In genomic region chr3:58952128-58952917, GRCh38 we compare ENCODE assay signal across 16 cellular contexts.
DNase-seq lines count a peak whose midpoint lies in the region; ATAC-seq and TF ChIP-seq lines count a peak whose summit lies in the region.
"Had no signal": no experiment of that assay in that cellular context is flagged by ENCODE, and none has a peak within 500 bp of the region (broad histone marks: within the 10 kb centered on the region; RNA-seq: fewer than 3 reads in every experiment).

No MANE protein-coding gene starts in this region.

- peak; percentile 69 for DNase-seq in NAMALWA (ENCODE audit: low spot score)
- peak; percentile 24 for DNase-seq in naive B cell
- no peak for DNase-seq in Right ventricle myocardium superior
- DNase-seq in upper lobe of right lung, result no peak
- no peak for DNase-seq in NCI-H748 (lab: John Stamatoyannopoulos, UW; ENCODE audit: unreplicated experiment)
- DNase-seq: activated CD4-positive, alpha-beta T cell treated with anti-CD3 and anti-CD28 coated beads for 36 hours; activated effector memory CD4-positive, alpha-beta T cell treated with anti-CD3 and anti-CD28 coated beads, Interleukin-2, amount 50 U/mL, for 16 hours; CD4-positive, CD25-positive, alpha-beta regulatory T cell; central memory CD4-positive, alpha-beta T cell; esophagus squamous epithelium; NCI-H510A treated with DMSO at 0.1 percent for 48 hours; upper lobe of left lung had no signal

- no peak overlapping the region for H3K4me3 ChIP-seq in upper lobe of right lung
- H3K4me3 ChIP-seq: esophagus squamous epithelium, skin epidermis, upper lobe of left lung had no signal

- peaks cover 0 to 4% of the 10 kb centered on the region in 2 donors for H3K36me3 Mint-ChIP-seq in naive B cell
- H3K36me3 Mint-ChIP-seq: CD4-positive, CD25-positive, alpha-beta regulatory T cell had no signal

- H3K27me3 ChIP-seq in upper lobe of right lung, result no peaks in the 10 kb centered on the region
- H3K27me3 ChIP-seq: esophagus squamous epithelium, upper lobe of left lung had no signal

- no peaks in the 10 kb centered on the region for H3K9me3 ChIP-seq in upper lobe of right lung
- H3K9me3 ChIP-seq: esophagus squamous epithelium, upper lobe of left lung had no signal

- H3K4me1 Mint-ChIP-seq in naive B cell, result peaks cover 24 to 45% (median 40%) of the 10 kb centered on the region in 3 donors
- H3K4me1 Mint-ChIP-seq: CD4-positive, CD25-positive, alpha-beta regulatory T cell had no signal

- H3K9me3 Mint-ChIP-seq in naive B cell, result peaks cover 0 to 25% (median 9%) of the 10 kb centered on the region in 7 donors

- no peak overlapping the region for H3K27ac ChIP-seq in upper lobe of right lung
- H3K27ac ChIP-seq: esophagus squamous epithelium, skin epidermis, upper lobe of left lung had no signal

- ATAC-seq in GM18861 (IDR thresholded peaks at IDR 0.05; ENCODE audit: unreplicated experiment) (peak; percentile 97), HG02759 (IDR thresholded peaks at IDR 0.05; ENCODE audit: unreplicated experiment) (peak; percentile 91), naive B cell (ENCODE audit: low read depth in 2 of 2) (peak; percentile 70 to 76), Right ventricle myocardium superior (ENCODE audit: poor library complexity) (no peak), upper lobe of right lung (no peak), GM19324 (IDR thresholded peaks at IDR 0.05; ENCODE audit: low FRiP score, unreplicated experiment) (no peak)
- ATAC-seq: activated CD4-positive, alpha-beta T cell treated with anti-CD3 and anti-CD28 coated beads for 36 hours had no signal

- H3K4me3 Mint-ChIP-seq in naive B cell, result peak overlapping the region in 6 of 8 donors; percentile 28 to 78 (median 66)
- H3K4me3 Mint-ChIP-seq: activated CD4-positive, alpha-beta T cell treated with anti-CD3 and anti-CD28 coated beads for 36 hours; CD4-positive, CD25-positive, alpha-beta regulatory T cell had no signal

- H3K27me3 Mint-ChIP-seq in naive B cell, result no peaks in the 10 kb centered on the region
- H3K27me3 Mint-ChIP-seq: activated CD4-positive, alpha-beta T cell treated with anti-CD3 and anti-CD28 coated beads for 36 hours; CD4-positive, CD25-positive, alpha-beta regulatory T cell had no signal

- no peaks in the 10 kb centered on the region for H3K4me1 ChIP-seq in upper lobe of right lung
- H3K4me1 ChIP-seq: esophagus squamous epithelium, upper lobe of left lung had no signal

- peak overlapping the region; percentile 14 to 88 (median 77) for H3K27ac Mint-ChIP-seq in naive B cell
- H3K27ac Mint-ChIP-seq: activated CD4-positive, alpha-beta T cell treated with anti-CD3 and anti-CD28 coated beads for 36 hours; CD4-positive, CD25-positive, alpha-beta regulatory T cell had no signal

- intact Hi-C loops in Right ventricle myocardium superior (cut with DNase I) (no loop called here), upper lobe of right lung (cut with DNase I) (no loop called here)

- no peaks in the 10 kb centered on the region for H3K36me3 ChIP-seq in upper lobe of right lung
- H3K36me3 ChIP-seq: esophagus squamous epithelium, upper lobe of left lung had no signal

- TF ChIP-seq CTCF in upper lobe of right lung (IDR thresholded peaks at IDR 0.05), result no peak

Comparison
In these comparisons a context has a peak if more than half of its experiments do, and no peak if none do; other contexts are left out.
1. ATAC-seq: peak in GM18861 (single experiment), HG02759 (single experiment) and naive B cell (2 of 2); none in Right ventricle myocardium superior (single experiment), upper lobe of right lung (single experiment) and GM19324 (single experiment).
2. DNase-seq: peak in NAMALWA (single experiment) and naive B cell (single experiment); none in Right ventricle myocardium superior (single experiment), upper lobe of right lung (single experiment) and NCI-H748 (single experiment).